Comparison of ENCODE assay signal across 1 cellular context in the genomic region with DNA sequence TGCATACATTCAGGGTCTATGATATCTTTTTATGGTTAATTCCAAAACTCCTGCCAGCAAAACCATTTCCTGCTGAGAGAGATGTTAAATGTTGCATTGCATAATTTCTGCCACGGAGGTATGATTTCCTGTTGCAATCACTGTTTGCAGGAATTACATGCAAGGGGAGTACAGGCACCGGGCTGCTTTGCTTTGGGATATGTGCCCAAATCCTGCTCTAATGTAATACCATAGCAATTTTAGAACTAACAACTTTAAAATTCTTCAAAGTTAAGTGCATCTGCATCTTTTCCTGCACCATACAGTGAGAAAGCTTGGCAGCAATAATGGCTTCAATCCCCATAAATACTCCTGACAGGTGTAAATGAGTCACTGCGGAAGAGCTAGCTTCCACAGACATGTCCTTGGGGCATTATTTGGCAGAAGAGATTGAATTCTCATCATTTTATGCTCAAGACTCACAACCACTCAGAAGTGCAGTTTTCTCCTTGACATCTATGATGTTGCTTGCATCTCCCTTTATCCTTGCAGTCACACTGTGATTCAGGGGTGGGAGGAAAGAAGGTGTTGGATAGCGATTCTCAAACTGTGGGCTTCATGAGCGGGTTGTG.
TF ChIP-seq lines count a peak whose summit lies in the region.

No MANE protein-coding gene starts in this region.

TF ChIP-seq in SK-N-SH, 30 proteins besides CTCF, POLR2A, EP300 and RAD21 (continued from another document):
- TF ChIP-seq, protein P1, sequence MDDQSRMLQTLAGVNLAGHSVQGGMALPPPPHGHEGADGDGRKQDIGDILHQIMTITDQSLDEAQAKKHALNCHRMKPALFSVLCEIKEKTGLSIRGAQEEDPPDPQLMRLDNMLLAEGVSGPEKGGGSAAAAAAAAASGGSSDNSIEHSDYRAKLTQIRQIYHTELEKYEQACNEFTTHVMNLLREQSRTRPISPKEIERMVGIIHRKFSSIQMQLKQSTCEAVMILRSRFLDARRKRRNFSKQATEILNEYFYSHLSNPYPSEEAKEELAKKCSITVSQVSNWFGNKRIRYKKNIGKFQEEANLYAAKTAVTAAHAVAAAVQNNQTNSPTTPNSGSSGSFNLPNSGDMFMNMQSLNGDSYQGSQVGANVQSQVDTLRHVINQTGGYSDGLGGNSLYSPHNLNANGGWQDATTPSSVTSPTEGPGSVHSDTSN (IDR thresholded peaks at IDR 0.05): peak; percentile 99
- TF ChIP-seq NRF1 (IDR thresholded peaks at IDR 0.05; ENCODE audit: low read depth, low read length): no peak
- TF ChIP-seq POLR2AphosphoS5 (IDR thresholded peaks at IDR 0.05; ENCODE audit: low read depth, low read length): peak; percentile 94
- TF ChIP-seq, protein P2, sequence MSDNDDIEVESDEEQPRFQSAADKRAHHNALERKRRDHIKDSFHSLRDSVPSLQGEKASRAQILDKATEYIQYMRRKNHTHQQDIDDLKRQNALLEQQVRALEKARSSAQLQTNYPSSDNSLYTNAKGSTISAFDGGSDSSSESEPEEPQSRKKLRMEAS (IDR thresholded peaks at IDR 0.05; ENCODE audit: low read depth): peak; percentile 86
- TF ChIP-seq, protein P3, sequence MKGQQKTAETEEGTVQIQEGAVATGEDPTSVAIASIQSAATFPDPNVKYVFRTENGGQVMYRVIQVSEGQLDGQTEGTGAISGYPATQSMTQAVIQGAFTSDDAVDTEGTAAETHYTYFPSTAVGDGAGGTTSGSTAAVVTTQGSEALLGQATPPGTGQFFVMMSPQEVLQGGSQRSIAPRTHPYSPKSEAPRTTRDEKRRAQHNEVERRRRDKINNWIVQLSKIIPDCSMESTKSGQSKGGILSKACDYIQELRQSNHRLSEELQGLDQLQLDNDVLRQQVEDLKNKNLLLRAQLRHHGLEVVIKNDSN (IDR thresholded peaks at IDR 0.05; ENCODE audit: borderline replicate concordance, low read depth): peak; percentile 30; the same call in 1 of the 2 replicates
- TF ChIP-seq ELF1 (IDR thresholded peaks at IDR 0.05): peak; percentile 57; the same call in 1 of the 2 replicates
- no peak for TF ChIP-seq CHD2 (IDR thresholded peaks at IDR 0.05; ENCODE audit: low read length, partially characterized antibody)
- TF ChIP-seq, protein P4, sequence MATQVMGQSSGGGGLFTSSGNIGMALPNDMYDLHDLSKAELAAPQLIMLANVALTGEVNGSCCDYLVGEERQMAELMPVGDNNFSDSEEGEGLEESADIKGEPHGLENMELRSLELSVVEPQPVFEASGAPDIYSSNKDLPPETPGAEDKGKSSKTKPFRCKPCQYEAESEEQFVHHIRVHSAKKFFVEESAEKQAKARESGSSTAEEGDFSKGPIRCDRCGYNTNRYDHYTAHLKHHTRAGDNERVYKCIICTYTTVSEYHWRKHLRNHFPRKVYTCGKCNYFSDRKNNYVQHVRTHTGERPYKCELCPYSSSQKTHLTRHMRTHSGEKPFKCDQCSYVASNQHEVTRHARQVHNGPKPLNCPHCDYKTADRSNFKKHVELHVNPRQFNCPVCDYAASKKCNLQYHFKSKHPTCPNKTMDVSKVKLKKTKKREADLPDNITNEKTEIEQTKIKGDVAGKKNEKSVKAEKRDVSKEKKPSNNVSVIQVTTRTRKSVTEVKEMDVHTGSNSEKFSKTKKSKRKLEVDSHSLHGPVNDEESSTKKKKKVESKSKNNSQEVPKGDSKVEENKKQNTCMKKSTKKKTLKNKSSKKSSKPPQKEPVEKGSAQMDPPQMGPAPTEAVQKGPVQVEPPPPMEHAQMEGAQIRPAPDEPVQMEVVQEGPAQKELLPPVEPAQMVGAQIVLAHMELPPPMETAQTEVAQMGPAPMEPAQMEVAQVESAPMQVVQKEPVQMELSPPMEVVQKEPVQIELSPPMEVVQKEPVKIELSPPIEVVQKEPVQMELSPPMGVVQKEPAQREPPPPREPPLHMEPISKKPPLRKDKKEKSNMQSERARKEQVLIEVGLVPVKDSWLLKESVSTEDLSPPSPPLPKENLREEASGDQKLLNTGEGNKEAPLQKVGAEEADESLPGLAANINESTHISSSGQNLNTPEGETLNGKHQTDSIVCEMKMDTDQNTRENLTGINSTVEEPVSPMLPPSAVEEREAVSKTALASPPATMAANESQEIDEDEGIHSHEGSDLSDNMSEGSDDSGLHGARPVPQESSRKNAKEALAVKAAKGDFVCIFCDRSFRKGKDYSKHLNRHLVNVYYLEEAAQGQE (IDR thresholded peaks at IDR 0.05; ENCODE audit: low read depth, low read length): no peak; the same call in none of the 2 replicates
- no peak for TF ChIP-seq RCOR1 (IDR thresholded peaks at IDR 0.05; ENCODE audit: low read length)
- TF ChIP-seq TCF12 (IDR thresholded peaks at IDR 0.05): peak; percentile 98
- TF ChIP-seq EZH2phosphoT487 (IDR thresholded peaks at IDR 0.05; ENCODE audit: borderline replicate concordance, low read depth): no peak
- peak; percentile 51 for TF ChIP-seq GABPA (IDR thresholded peaks at IDR 0.05; ENCODE audit: low read depth)
- TF ChIP-seq FOXJ3 (CRISPR knock-in tag; IDR thresholded peaks at IDR 0.05): no peak
- TF ChIP-seq SIN3A (IDR thresholded peaks at IDR 0.05; ENCODE audit: borderline replicate concordance, low read depth, low read length): peak; percentile 84; the same call in 1 of the 2 replicates
